ENCODE assay signal across 29 cellular contexts in the genomic region with DNA sequence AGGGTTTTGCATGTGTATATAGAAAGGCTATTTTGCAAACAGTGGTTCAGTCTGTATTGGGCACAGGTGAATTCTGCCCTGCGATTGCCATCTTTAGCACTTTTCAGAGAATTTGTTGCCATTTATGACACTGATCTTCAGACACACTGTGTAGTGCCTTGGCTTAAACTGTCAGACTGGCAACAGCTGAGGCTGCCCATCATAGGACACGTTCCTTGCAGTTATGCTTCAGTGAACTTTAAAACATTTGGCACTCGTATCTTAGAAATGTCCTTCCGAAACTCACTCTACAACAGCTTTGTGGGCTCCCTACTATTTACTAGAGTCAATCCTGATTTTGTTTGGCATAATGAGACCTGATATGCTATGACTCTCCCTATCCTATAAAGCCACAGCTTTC. TPM values are rescaled to one million over a fixed set of nuclear protein-coding genes. Genes with fewer than 3 reads are reported as not detected.
DNase-seq lines count a peak whose midpoint lies in the region; ATAC-seq and TF ChIP-seq lines count a peak whose summit lies in the region.
"Had no signal": no experiment of that assay in that cellular context is flagged by ENCODE, and none has a peak within 500 bp of the region (broad histone marks: within the 10 kb centered on the region; RNA-seq: fewer than 3 reads in every experiment).

No MANE protein-coding gene starts in this region.

- H3K36me3 ChIP-seq in left ventricle myocardium inferior (peaks cover 1% of the 10 kb centered on the region), neural progenitor cell (no peaks in the 10 kb centered on the region), vagina (no peaks in the 10 kb centered on the region), colonic mucosa (no peaks in the 10 kb centered on the region)
- H3K36me3 ChIP-seq: BE2C had no signal

- no peak overlapping the region for H3K4me3 Mint-ChIP-seq in neural progenitor cell
- H3K4me3 Mint-ChIP-seq: CD14-positive monocyte; CD8-positive, alpha-beta memory T cell had no signal

- no peaks in the 10 kb centered on the region for H3K27me3 Mint-ChIP-seq in neural progenitor cell (ENCODE audit: insufficient read depth, low read depth)
- H3K27me3 Mint-ChIP-seq: CD8-positive, alpha-beta memory T cell had no signal

- peaks cover 25% of the 10 kb centered on the region for H3F3A ChIP-seq in neural progenitor cell (ENCODE audit: low read depth)

- TF ChIP-seq POLR2A in vagina (IDR thresholded peaks at IDR 0.05) = no peak

- H3K27ac ChIP-seq in left ventricle myocardium inferior (replicated peaks) (peak overlapping the region; percentile 22), neural progenitor cell (peak overlapping the region; percentile 55), vagina (no peak overlapping the region), colonic mucosa (no peak overlapping the region)
- H3K27ac ChIP-seq: GM23248 had no signal

- no peak for TF ChIP-seq CTCF in left ventricle myocardium inferior (IDR thresholded peaks at IDR 0.05; ENCODE audit: borderline replicate concordance)
- TF ChIP-seq CTCF in neural progenitor cell (IDR thresholded peaks at IDR 0.05) = no peak
- TF ChIP-seq CTCF in vagina (IDR thresholded peaks at IDR 0.05) = no peak
- no peak for TF ChIP-seq CTCF in colonic mucosa (IDR thresholded peaks at IDR 0.05)

- intact Hi-C loops in Right ventricle myocardium superior (cut with DNase I) = no loop called here
- intact Hi-C loops in cardiac septum (cut with DNase I) = no loop called here
- intact Hi-C loops in left ventricle myocardium inferior (cut with micrococcal nuclease) = no loop called here
- intact Hi-C loops in vagina (cut with DNase I) = no loop called here
- intact Hi-C loops in colonic mucosa (cut with DNase I) = loop anchor here (10.0 kb wide), 1 partner anchor 93 kb away; no protein-coding TSS in a partner anchor

- no peak overlapping the region for H3K4me2 ChIP-seq in neural progenitor cell

- H2AFZ ChIP-seq in neural progenitor cell (replicated peaks) = no peak overlapping the region
- H2AFZ ChIP-seq: GM23248 had no signal

- peaks cover 37% of the 10 kb centered on the region for H3K4me1 Mint-ChIP-seq in neural progenitor cell
- H3K4me1 Mint-ChIP-seq: CD14-positive monocyte; CD8-positive, alpha-beta memory T cell had no signal

- H3K27me3 ChIP-seq in left ventricle myocardium inferior (ENCODE audit: low read depth) (no peaks in the 10 kb centered on the region), neural progenitor cell (no peaks in the 10 kb centered on the region), vagina (no peaks in the 10 kb centered on the region), colonic mucosa (no peaks in the 10 kb centered on the region)
- H3K27me3 ChIP-seq: BE2C had no signal

- peak; percentile 89 for ATAC-seq in Right ventricle myocardium superior (ENCODE audit: poor library complexity)
- no peak for ATAC-seq in GM21526 (IDR thresholded peaks at IDR 0.05; ENCODE audit: low FRiP score, unreplicated experiment)
- ATAC-seq: HepG2, PC-3 had no signal

- H3K9ac ChIP-seq in neural progenitor cell (no peak overlapping the region), colonic mucosa (ENCODE audit: low read depth in 2 of 2, low read length in 2 of 2) (no peak overlapping the region)
- H3K9ac ChIP-seq: GM23248 had no signal

- H3K27ac Mint-ChIP-seq in neural progenitor cell = no peak overlapping the region
- H3K27ac Mint-ChIP-seq: CD14-positive monocyte; CD8-positive, alpha-beta memory T cell had no signal

- no peaks in the 10 kb centered on the region for H3K9me3 Mint-ChIP-seq in neural progenitor cell
- H3K9me3 Mint-ChIP-seq: CD14-positive monocyte; CD8-positive, alpha-beta memory T cell had no signal

- H3K79me2 ChIP-seq in neural progenitor cell (ENCODE audit: low read depth) = no peaks in the 10 kb centered on the region

- H3K36me3 Mint-ChIP-seq in neural progenitor cell = no peaks in the 10 kb centered on the region

- H3K4me1 ChIP-seq in left ventricle myocardium inferior (peaks cover 6% of the 10 kb centered on the region), neural progenitor cell (peaks cover 82% of the 10 kb centered on the region), vagina (no peaks in the 10 kb centered on the region), colonic mucosa (no peaks in the 10 kb centered on the region)
- H3K4me1 ChIP-seq: BE2C had no signal

- H4K20me1 ChIP-seq in neural progenitor cell (ENCODE audit: low read depth) = no peaks in the 10 kb centered on the region

- H3K9me3 ChIP-seq in left ventricle myocardium inferior (replicated peaks) = no peaks in the 10 kb centered on the region
- H3K9me3 ChIP-seq in neural progenitor cell (ENCODE audit: low read depth) = no peaks in the 10 kb centered on the region
- H3K9me3 ChIP-seq in vagina = no peaks in the 10 kb centered on the region
- no peaks in the 10 kb centered on the region for H3K9me3 ChIP-seq in colonic mucosa
- H3K9me3 ChIP-seq: BE2C had no signal

- H3K4me3 ChIP-seq in left ventricle myocardium inferior = no peak overlapping the region
- H3K4me3 ChIP-seq in neural progenitor cell = no peak overlapping the region
- no peak overlapping the region for H3K4me3 ChIP-seq in vagina
- H3K4me3 ChIP-seq in colonic mucosa = no peak overlapping the region
- H3K4me3 ChIP-seq: GM23248 had no signal

- DNase-seq in Right ventricle myocardium superior = no peak
- DNase-seq in cardiac septum (ENCODE audit: low spot score) = no peak
- DNase-seq in left ventricle myocardium inferior = no peak
- DNase-seq in neural progenitor cell (ENCODE audit: low spot score) = no peak
- DNase-seq in vagina (ENCODE audit: extremely low spot score in 2 of 2) = no peak
- DNase-seq in colonic mucosa = no peak
- DNase-seq in NCI-H1048 (lab: John Stamatoyannopoulos, UW) = no peak
- DNase-seq: 8988T; ACHN; BE2C; CD8-positive, alpha-beta memory T cell; DMS 273 treated with DMSO at 0.1 percent for 48 hours; DMS79; EL; GDM1; GM23248; H7; Karpas-422; NCI-H1105; NCI-H1436 treated with DMSO at 0.1 percent for 48 hours; NCI-H187 treated with DMSO at 0.1 percent for 48 hours; NCI-H446; NCI-H524 treated with DMSO at 0.1 percent for 48 hours; NCI-H82; NK-92 treated with Interleukin-12 subunit alpha and Interleukin-12 subunit beta, amount 100 ng/mL, for 24 hours; PC-3 had no signal

RNA-seq across cellular contexts. Expression of gene AP5M1, which starts 29.1 kb away (rescaled TPM):
- total RNA-seq in Right ventricle myocardium superior (34.9 TPM), cardiac septum (49.6 TPM), left ventricle myocardium inferior (49.1 TPM), neural progenitor cell (ENCODE audit: low replicate concordance) (58.4 and 79.1 TPM in 2 replicates), vagina (18.2 TPM), colonic mucosa (10 to 100 TPM; 70.8 to 91.8 TPM)

RNA-seq across cellular contexts. Expression of gene EXOC5, which starts 29.1 kb away (rescaled TPM):
- total RNA-seq in Right ventricle myocardium superior (49.9 TPM), cardiac septum (60.9 TPM), left ventricle myocardium inferior (57.0 TPM), neural progenitor cell (ENCODE audit: low replicate concordance) (153 and 252 TPM in 2 replicates), vagina (33.9 TPM), colonic mucosa (10 to 100 TPM; 44.8 to 71.1 TPM)

Comparison
In these comparisons a context has a peak if more than half of its experiments do, and no peak if none do; other contexts are left out.
1. H3K27ac ChIP-seq: peak in left ventricle myocardium inferior (single experiment) and neural progenitor cell (single experiment); none in vagina (single experiment) and colonic mucosa (single experiment).